ENCODE assay signal across 18 cellular contexts in the genomic region with DNA sequence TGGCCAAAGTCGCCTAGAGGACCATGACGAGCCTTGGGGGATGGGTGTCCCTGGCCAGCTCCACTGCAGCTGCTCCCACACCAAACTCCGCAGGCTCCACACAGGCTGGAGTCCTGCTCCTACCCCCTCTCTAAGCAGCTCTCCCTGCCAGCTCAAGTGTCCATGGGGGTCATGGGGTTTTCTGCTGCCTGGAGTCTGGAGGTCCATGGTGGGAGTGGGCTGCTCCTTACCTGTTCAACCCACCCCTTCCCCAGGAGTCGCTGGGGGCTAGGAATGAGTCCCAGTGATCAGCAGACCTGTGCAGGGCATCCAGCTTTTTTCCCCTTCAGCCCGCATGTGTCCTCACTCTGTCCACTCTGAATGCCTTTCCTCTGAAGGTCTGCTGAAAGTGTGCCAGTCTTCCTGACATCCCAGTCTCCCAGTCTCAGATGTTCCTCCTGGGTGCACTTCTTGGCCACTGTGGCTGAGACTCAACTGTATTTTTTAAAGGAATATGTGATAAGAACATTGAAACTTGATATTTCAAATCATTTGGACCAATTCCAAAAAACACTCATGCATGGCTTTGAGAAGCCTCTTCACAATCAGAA.
"Had no signal": no experiment of that assay in that cellular context is flagged by ENCODE, and none has a peak within 500 bp of the region (broad histone marks: within the 10 kb centered on the region; RNA-seq: fewer than 3 reads in every experiment).

No MANE protein-coding gene starts in this region.

- DNase-seq: cerebellar nuclear complex; colonic mucosa; dermis blood vessel endothelial cell; foreskin melanocyte; head of caudate nucleus; left cardiac atrium; left ventricle myocardium inferior; lower lobe of right lung; mesendoderm; naive B cell; nephron progenitor cell; small intestine; stimulated activated CD4-positive, alpha-beta T cell treated with anti-CD3 and anti-CD28 coated beads, Interleukin-12 subunit alpha, Interleukin-12 subunit beta, amount 100 ng/mL, for 4 hours; stimulated activated naive CD4-positive, alpha-beta T cell; stomach; substantia nigra had no signal

- H3K27ac ChIP-seq: colonic mucosa, hepatocyte, left ventricle myocardium inferior, lower lobe of right lung, neutrophil, stomach had no signal

- H3K4me2 ChIP-seq: hepatocyte had no signal

- H3K27me3 ChIP-seq: colonic mucosa, hepatocyte, neutrophil, stomach had no signal

- H3K4me3 ChIP-seq: colonic mucosa, hepatocyte, left ventricle myocardium inferior, lower lobe of right lung, stomach had no signal

- H3K9me3 ChIP-seq: colonic mucosa, left ventricle myocardium inferior, neutrophil, stomach had no signal

- H2AFZ ChIP-seq: hepatocyte had no signal

- H3K36me3 ChIP-seq: colonic mucosa, left ventricle myocardium inferior, lower lobe of right lung, neutrophil, stomach had no signal

- H3K4me1 ChIP-seq: colonic mucosa, lower lobe of right lung, stomach had no signal
